Comparison of ENCODE assay signal across 9 cellular contexts in genomic region chr11:63614136-63614664, GRCh38. TPM values are rescaled to one million over a fixed set of nuclear protein-coding genes. Genes with fewer than 3 reads are reported as not detected.
A peak's percentile ranks its signal among the peaks of the same experiment; 100 is the strongest.
DNase-seq lines count a peak whose midpoint lies in the region; ATAC-seq and TF ChIP-seq lines count a peak whose summit lies in the region.
"Had no signal": no experiment of that assay in that cellular context is flagged by ENCODE, and none has a peak within 500 bp of the region (broad histone marks: within the 10 kb centered on the region; RNA-seq: fewer than 3 reads in every experiment).

PLAAT3 (minus strand) TSS chr11:63614433; CDS start chr11:63614014, 419 bp downstream.

- no peaks in the 10 kb centered on the region for H3K36me3 ChIP-seq in iPS DF 6.9 (ENCODE audit: control insufficient read depth, insufficient read depth, low read length)

- H3K36me3 Mint-ChIP-seq in T-cell: no peaks in the 10 kb centered on the region
- H3K36me3 Mint-ChIP-seq in brain: no peaks in the 10 kb centered on the region

- no peaks in the 10 kb centered on the region for H3K9me3 ChIP-seq in iPS DF 6.9 (ENCODE audit: control insufficient read depth, insufficient read depth, low read length)

- H3K4me3 ChIP-seq in iPS DF 6.9 (ENCODE audit: low read length): peak within 1 kb of the TSS; percentile 68; the same call in 1 of the 2 replicates

- CTCF ChIA-PET in T-cell (lab: Charles Lee): no interaction called here

- H3K27me3 Mint-ChIP-seq in T-cell (no peaks in the 10 kb centered on the region), brain (peaks cover 36% of the 10 kb centered on the region)

- peak; percentile 76 for DNase-seq in ELR (ENCODE audit: low read depth)
- peak in 22 of 34 experiments; percentile 5 to 31 (median 18) for DNase-seq in T-cell
- no peak for DNase-seq in iPS DF 6.9 (ENCODE audit: low read depth, low spot score)
- DNase-seq in pulmonary artery endothelial cell (ENCODE audit: low read depth, low spot score): no peak
- no peak for DNase-seq in NCI-H82 treated with DMSO at 0.1 percent for 48 hours (lab: John Stamatoyannopoulos, UW; ENCODE audit: unreplicated experiment)
- no peak for DNase-seq in H4 (ENCODE audit: low spot score)

- peaks cover 19 to 22% (median 21%) of the 10 kb centered on the region in 3 donors for H3K4me1 Mint-ChIP-seq in T-cell
- peaks cover 40% of the 10 kb centered on the region for H3K4me1 Mint-ChIP-seq in brain

- H3K4me3 Mint-ChIP-seq in T-cell (peak within 1 kb of the TSS; percentile 79 to 85 (median 83)), brain (peak within 1 kb of the TSS; percentile 82 to 91 (median 86))

- TF ChIP-seq CTCF in brain (conservative IDR thresholded peaks at IDR 0.05): no peak

- no CpG with 5 or more reads among the region's 53 CpGs for WGBS in iPS DF 6.9 (ENCODE audit: insufficient coverage, insufficient read length)

- H3K27ac Mint-ChIP-seq in T-cell (peak within 1 kb of the TSS; percentile 27 to 68), brain (peak within 1 kb of the TSS in 2 of 5 experiments; percentile 75 to 92)

- H3K27me3 ChIP-seq in iPS DF 6.9 (ENCODE audit: control insufficient read depth, insufficient read depth, low read length): no peaks in the 10 kb centered on the region

- H3K9me3 Mint-ChIP-seq in T-cell (no peaks in the 10 kb centered on the region), brain (peaks cover 0 to 4% (median 0%) of the 10 kb centered on the region in 5 experiments)

- POLR2A ChIA-PET in T-cell (lab: Charles Lee): no interaction called here

- ATAC-seq in HG03175 (IDR thresholded peaks at IDR 0.05; ENCODE audit: unreplicated experiment) (peak; percentile 43), T-cell (replicated peaks in 1 of 4) (peak; percentile 61 to 71 (median 70))

- no peak within 1 kb of the TSS for H3K27ac ChIP-seq in iPS DF 6.9 (ENCODE audit: low read length)
- H3K27ac ChIP-seq: epithelial cell of prostate had no signal

- peaks cover 9% of the 10 kb centered on the region for H3K4me1 ChIP-seq in iPS DF 6.9 (ENCODE audit: control insufficient read depth, insufficient read depth, low read length)

RNA-seq across cellular contexts. Expression of gene PLAAT3, which starts in this region (rescaled TPM):
- total RNA-seq in T-cell: 1 to 10 TPM; 3.7 to 10.0 (median 6.0) TPM
- 122 TPM for polyA plus RNA-seq in brain (ENCODE audit: insufficient read depth, low read depth, low replicate concordance)
- total RNA-seq in pulmonary artery endothelial cell: 44.7 and 57.6 TPM in 2 replicates
- 4.7 and 9.0 TPM in 2 replicates for total RNA-seq in H4 (2014; rRNA removed; shearing (Covaris generic))

Comparison
In these comparisons a context has a peak if more than half of its experiments do, and no peak if none do; other contexts are left out.
1. DNase-seq: peak in ELR (single experiment) and T-cell (22 of 34); none in iPS DF 6.9 (single experiment), pulmonary artery endothelial cell (single experiment), NCI-H82 treated with DMSO at 0.1 percent for 48 hours (single experiment) and H4 (single experiment).